Comparison of ENCODE assay signal across 8 cellular contexts in the genomic region with DNA sequence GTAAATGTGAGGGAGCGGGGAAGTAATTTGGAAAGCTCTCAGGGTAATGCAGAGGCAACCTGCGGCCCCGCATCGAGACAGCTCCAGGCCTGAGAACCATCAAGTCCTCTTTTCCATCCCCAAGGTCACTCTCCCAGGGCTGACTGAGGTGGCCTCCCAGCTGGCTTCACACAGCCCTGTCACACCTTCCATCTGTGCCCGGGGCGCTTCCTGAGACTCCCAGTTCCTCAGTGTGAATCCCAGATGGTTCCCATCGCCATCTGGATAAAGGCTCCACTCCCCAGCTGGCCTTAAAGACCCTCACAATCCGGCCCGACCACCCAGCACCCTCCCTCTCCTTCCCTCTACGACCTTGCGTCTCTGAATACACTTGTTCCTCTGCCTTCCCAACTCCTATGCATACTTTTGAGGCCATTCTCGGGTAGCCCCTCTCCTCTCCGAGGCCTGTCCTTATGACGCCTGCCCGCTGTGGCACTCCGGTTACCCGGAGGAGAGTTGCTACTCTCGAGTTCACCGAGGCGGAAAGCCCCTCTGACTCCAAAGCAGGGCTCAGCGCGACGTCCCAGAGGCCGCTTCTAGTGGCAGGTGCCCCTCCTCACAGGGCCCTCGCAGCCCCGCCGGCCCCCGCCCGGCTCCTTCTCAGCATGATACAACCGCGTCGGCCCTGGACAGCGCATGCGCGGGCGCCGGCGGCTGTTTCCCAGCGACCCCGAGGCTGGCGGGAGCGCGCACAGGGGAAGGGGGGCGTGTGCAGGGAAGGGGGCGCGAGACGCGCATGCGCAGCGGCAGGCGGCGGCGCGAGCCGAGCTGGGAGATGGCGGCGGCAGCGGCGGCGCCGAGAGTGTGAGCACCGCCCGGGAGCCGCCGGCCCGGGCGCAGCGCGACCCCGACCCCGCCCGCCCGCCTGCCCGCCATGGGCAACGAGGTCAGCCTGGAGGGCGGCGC. TPM values are rescaled to one million over a fixed set of nuclear protein-coding genes. Genes with fewer than 3 reads are reported as not detected.
DNase-seq lines count a peak whose midpoint lies in the region; ATAC-seq and TF ChIP-seq lines count a peak whose summit lies in the region.

A gene with protein sequence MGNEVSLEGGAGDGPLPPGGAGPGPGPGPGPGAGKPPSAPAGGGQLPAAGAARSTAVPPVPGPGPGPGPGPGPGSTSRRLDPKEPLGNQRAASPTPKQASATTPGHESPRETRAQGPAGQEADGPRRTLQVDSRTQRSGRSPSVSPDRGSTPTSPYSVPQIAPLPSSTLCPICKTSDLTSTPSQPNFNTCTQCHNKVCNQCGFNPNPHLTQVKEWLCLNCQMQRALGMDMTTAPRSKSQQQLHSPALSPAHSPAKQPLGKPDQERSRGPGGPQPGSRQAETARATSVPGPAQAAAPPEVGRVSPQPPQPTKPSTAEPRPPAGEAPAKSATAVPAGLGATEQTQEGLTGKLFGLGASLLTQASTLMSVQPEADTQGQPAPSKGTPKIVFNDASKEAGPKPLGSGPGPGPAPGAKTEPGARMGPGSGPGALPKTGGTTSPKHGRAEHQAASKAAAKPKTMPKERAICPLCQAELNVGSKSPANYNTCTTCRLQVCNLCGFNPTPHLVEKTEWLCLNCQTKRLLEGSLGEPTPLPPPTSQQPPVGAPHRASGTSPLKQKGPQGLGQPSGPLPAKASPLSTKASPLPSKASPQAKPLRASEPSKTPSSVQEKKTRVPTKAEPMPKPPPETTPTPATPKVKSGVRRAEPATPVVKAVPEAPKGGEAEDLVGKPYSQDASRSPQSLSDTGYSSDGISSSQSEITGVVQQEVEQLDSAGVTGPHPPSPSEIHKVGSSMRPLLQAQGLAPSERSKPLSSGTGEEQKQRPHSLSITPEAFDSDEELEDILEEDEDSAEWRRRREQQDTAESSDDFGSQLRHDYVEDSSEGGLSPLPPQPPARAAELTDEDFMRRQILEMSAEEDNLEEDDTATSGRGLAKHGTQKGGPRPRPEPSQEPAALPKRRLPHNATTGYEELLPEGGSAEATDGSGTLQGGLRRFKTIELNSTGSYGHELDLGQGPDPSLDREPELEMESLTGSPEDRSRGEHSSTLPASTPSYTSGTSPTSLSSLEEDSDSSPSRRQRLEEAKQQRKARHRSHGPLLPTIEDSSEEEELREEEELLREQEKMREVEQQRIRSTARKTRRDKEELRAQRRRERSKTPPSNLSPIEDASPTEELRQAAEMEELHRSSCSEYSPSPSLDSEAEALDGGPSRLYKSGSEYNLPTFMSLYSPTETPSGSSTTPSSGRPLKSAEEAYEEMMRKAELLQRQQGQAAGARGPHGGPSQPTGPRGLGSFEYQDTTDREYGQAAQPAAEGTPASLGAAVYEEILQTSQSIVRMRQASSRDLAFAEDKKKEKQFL (N-terminal part only) (plus strand): TSS at position 788 of the 945 bp plus-strand sequence. CDS start 126 bp downstream, at position 914.

- ATAC-seq in GM19438 (IDR thresholded peaks at IDR 0.05; ENCODE audit: low read depth, unreplicated experiment) (peak; percentile 82), lung (ENCODE audit: insufficient read depth, low FRiP score) (peak; percentile 79)
- peak; percentile 86 for ATAC-seq in activated CD8-positive, alpha-beta T cell treated with anti-CD3 and anti-CD28 coated beads, Interleukin-2, amount 10 ng/mL, durations not matched to agents 7 days and 5 days

- peak within 1 kb of the TSS; percentile 81 for H3K4me3 Mint-ChIP-seq in activated CD8-positive, alpha-beta T cell treated with anti-CD3 and anti-CD28 coated beads, Interleukin-2, amount 10 ng/mL, durations not matched to agents 7 days and 5 days

- H3K4me3 ChIP-seq in lung, result peak within 1 kb of the TSS; percentile 31

- H3K36me3 ChIP-seq in lung (ENCODE audit: control insufficient read depth in 2 of 2, insufficient read depth in 2 of 2, low read length in 2 of 2), result no peaks in the 10 kb centered on the region

- no peaks in the 10 kb centered on the region for H3K36me3 Mint-ChIP-seq in activated CD8-positive, alpha-beta T cell treated with anti-CD3 and anti-CD28 coated beads, Interleukin-2, amount 10 ng/mL, durations not matched to agents 7 days and 5 days (ENCODE audit: low read depth)

- TF ChIP-seq CTCF in C4-2B (conservative IDR thresholded peaks at IDR 0.05) (no peak), lung (IDR thresholded peaks at IDR 0.05; ENCODE audit: control extremely low read depth, extremely low read depth) (no peak)

- CTCF ChIA-PET in activated CD8-positive, alpha-beta T cell treated with anti-CD3 and anti-CD28 coated beads, Interleukin-2, amount 10 ng/mL, durations not matched to agents 7 days and 5 days (lab: Charles Lee), result interaction anchor here (1.0 to 4.3 kb wide), 3 partner anchors 15 to 213 kb away, joined by 3 to 40 read pairs (median 7); no protein-coding TSS in a partner anchor

- H3K4me1 Mint-ChIP-seq in activated CD8-positive, alpha-beta T cell treated with anti-CD3 and anti-CD28 coated beads, Interleukin-2, amount 10 ng/mL, durations not matched to agents 7 days and 5 days (ENCODE audit: low read depth), result peaks cover 25% of the 10 kb centered on the region

- peaks cover 6 to 13% of the 10 kb centered on the region in 2 donors for H3K4me1 ChIP-seq in lung (ENCODE audit: control insufficient read depth in 2 of 2, insufficient read depth in 2 of 2, low read length in 2 of 2)

- H3K27me3 Mint-ChIP-seq in activated CD8-positive, alpha-beta T cell treated with anti-CD3 and anti-CD28 coated beads, Interleukin-2, amount 10 ng/mL, durations not matched to agents 7 days and 5 days (ENCODE audit: low read depth), result peaks cover 30% of the 10 kb centered on the region

- no peaks in the 10 kb centered on the region for H3K9me3 Mint-ChIP-seq in activated CD8-positive, alpha-beta T cell treated with anti-CD3 and anti-CD28 coated beads, Interleukin-2, amount 10 ng/mL, durations not matched to agents 7 days and 5 days (ENCODE audit: insufficient read depth)

- H3K27ac Mint-ChIP-seq in activated CD8-positive, alpha-beta T cell treated with anti-CD3 and anti-CD28 coated beads, Interleukin-2, amount 10 ng/mL, durations not matched to agents 7 days and 5 days, result peak within 1 kb of the TSS; percentile 68

- H3K27me3 ChIP-seq in lung (ENCODE audit: control insufficient read depth, insufficient read depth), result no peaks in the 10 kb centered on the region

- WGBS in lung, 2 donors, result 5% methylated on average over 67 to 77 of the region's 77 CpGs

- peak within 1 kb of the TSS; percentile 78 for H3K27ac ChIP-seq in C4-2B
- peak within 1 kb of the TSS; percentile 5 to 84 for H3K27ac ChIP-seq in lung (ENCODE audit: low read depth in 1 of 2, low read length in 1 of 2)

- DNase-seq in HK-2 (ENCODE audit: unreplicated experiment), result peak; percentile 86
- DNase-seq in NCI-H774 (lab: John Stamatoyannopoulos, UW), result peak; percentile 73
- DNase-seq in activated CD8-positive, alpha-beta T cell treated with anti-CD3 and anti-CD28 coated beads, Interleukin-2, amount 10 ng/mL, durations not matched to agents 7 days and 5 days, result peak; percentile 92
- peak; percentile 97 for DNase-seq in ecto neural progenitor cell (ENCODE audit: low spot score)
- DNase-seq in lung (ENCODE audit: low spot score), result peak; percentile 88
- peak; percentile 81 to 90 (median 84) for DNase-seq in stimulated activated CD4-positive, alpha-beta T cell treated with anti-CD3 and anti-CD28 coated beads, TNF-alpha, amount 100 ng/mL, for 24 hours (ENCODE audit: low read depth in 3 of 3)

- peaks cover 0 to 3% of the 10 kb centered on the region in 2 donors for H3K9me3 ChIP-seq in lung (ENCODE audit: control insufficient read depth in 2 of 2, insufficient read depth in 1 of 2, low read length in 1 of 2)

- POLR2A ChIA-PET in activated CD8-positive, alpha-beta T cell treated with anti-CD3 and anti-CD28 coated beads, Interleukin-2, amount 10 ng/mL, durations not matched to agents 7 days and 5 days (lab: Charles Lee), result interaction anchor here (1.1 to 1.6 kb wide), 2 partner anchors 10 to 13 kb away, joined by 3 to 4 read pairs; no protein-coding TSS in a partner anchor

RNA-seq across cellular contexts. Expression of the gene that starts here (rescaled TPM):
- under 1 TPM; 0.05 to 0.34 TPM for total RNA-seq in activated CD8-positive, alpha-beta T cell treated with anti-CD3 and anti-CD28 coated beads, Interleukin-2, amount 10 ng/mL, durations not matched to agents 7 days and 5 days
- under 1 TPM; 0.68 to 0.71 TPM for total RNA-seq in lung
- under 1 TPM; 0.09 to 0.26 TPM for polyA plus RNA-seq in lung

Comparison
In these comparisons a context has a peak if more than half of its experiments do, and no peak if none do; other contexts are left out.
1. Peak in every context shown above with its lines: DNase-seq, ATAC-seq, H3K4me3 ChIP-seq and H3K27ac ChIP-seq.
2. Peak in DNase-seq and ATAC-seq in activated CD8-positive, alpha-beta T cell treated with anti-CD3 and anti-CD28 coated beads, Interleukin-2, amount 10 ng/mL, durations not matched to agents 7 days and 5 days; RNA of the gene not detected or under 1 TPM.
3. Peak in DNase-seq, ATAC-seq, H3K4me3 ChIP-seq and H3K27ac ChIP-seq in lung; RNA of the gene not detected or under 1 TPM.